26 cellular contexts compared by ENCODE assay signal in the genomic region with DNA sequence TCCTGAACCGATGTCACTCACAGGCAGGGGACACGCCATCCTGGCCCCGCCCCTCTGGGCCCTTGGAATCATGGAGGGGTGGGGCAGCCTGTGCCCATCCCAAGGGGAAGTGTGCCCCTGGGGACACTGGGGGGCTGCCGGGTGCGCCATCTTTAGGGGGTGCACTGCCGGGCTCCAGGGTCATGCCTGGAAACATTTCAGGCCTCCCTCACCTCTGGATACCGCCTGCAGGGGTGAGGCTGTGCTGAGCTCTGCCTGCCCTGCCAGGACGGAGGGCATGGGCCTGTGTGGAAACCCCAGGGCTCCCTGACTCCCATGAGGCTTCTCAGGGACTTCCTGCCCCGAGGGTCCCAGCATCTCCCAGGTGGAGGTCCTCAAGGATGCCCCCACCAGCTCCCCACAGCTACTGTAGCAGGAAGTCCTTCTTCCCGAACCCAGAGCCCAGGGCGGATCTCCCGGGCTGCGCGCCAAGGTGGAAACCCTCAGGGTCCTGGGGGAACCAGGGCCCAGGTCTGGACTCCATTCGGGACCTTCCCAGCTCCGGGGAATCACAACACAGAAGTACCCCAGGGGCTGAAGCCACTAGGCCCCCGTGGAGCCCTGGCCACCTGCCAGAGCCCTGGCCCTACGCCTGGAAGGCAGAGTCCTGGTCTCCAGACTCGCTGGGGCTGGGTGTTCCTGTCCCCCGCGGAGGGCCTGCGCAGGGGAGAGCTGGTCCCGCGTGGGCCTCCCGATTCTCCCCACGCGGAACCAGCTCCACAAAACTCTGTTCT. TPM values are rescaled to one million over a fixed set of nuclear protein-coding genes. Genes with fewer than 3 reads are reported as not detected.
DNase-seq lines count a peak whose midpoint lies in the region; ATAC-seq and TF ChIP-seq lines count a peak whose summit lies in the region.
"Had no signal": no experiment of that assay in that cellular context is flagged by ENCODE, and none has a peak within 500 bp of the region (broad histone marks: within the 10 kb centered on the region; RNA-seq: fewer than 3 reads in every experiment).

No MANE protein-coding gene starts in this region.

- no peak for TF ChIP-seq CTCF in ovary (IDR thresholded peaks at IDR 0.05)

- H3K27me3 ChIP-seq in ovary (no peaks in the 10 kb centered on the region), MG63 (peaks cover 30% of the 10 kb centered on the region)
- H3K27me3 ChIP-seq: ascending aorta, vagina had no signal

- intact Hi-C loops in left cardiac atrium (cut with DNase I) (no loop called here), ovary (cut with DNase I) (no loop called here)

- no peaks in the 10 kb centered on the region for H3K36me3 ChIP-seq in ovary
- no peaks in the 10 kb centered on the region for H3K36me3 ChIP-seq in MG63
- H3K36me3 ChIP-seq: ascending aorta, thoracic aorta, vagina had no signal

- DNase-seq in COR-L47 (lab: John Stamatoyannopoulos, UW): peak; percentile 67
- DNase-seq in NCI-H345 treated with DMSO at 0.1 percent for 48 hours (lab: John Stamatoyannopoulos, UW; ENCODE audit: unreplicated experiment): peak; percentile 32
- peak; percentile 64 for DNase-seq in left cardiac atrium
- peak; percentile 44 to 88 (median 64) for DNase-seq in ovary
- DNase-seq in D341Med (ENCODE audit: low spot score): no peak
- DNase-seq in MG63: no peak
- DNase-seq: activated CD4-positive, alpha-beta T cell treated with anti-CD3 and anti-CD28 coated beads, Interleukin-2, amount 50 U/mL, for 1 hour; CD4-positive, alpha-beta T cell; central memory CD4-positive, alpha-beta T cell; dorsolateral prefrontal cortex; IMR-90; naive thymus-derived CD4-positive, alpha-beta T cell; NCI-H1436; NCI-H510A treated with DMSO at 0.1 percent for 48 hours; stimulated activated CD4-positive, alpha-beta T cell treated with anti-CD3 and anti-CD28 coated beads, Interleukin-4, amount 100 ng/mL, for 4 hours; stimulated activated naive CD4-positive, alpha-beta T cell had no signal

- no peak for TF ChIP-seq EP300 in ovary (IDR thresholded peaks at IDR 0.05)

- H3K4me1 ChIP-seq in ovary (ENCODE audit: insufficient read depth): no peaks in the 10 kb centered on the region
- H3K4me1 ChIP-seq: ascending aorta had no signal

- TF ChIP-seq POLR2A in ovary (IDR thresholded peaks at IDR 0.05): no peak

- WGBS in ovary, 3 donors: 41 to 45% (median 43%) methylated on average over 27 of the region's 27 CpGs

- no peak overlapping the region for H3K27ac ChIP-seq in ovary
- H3K27ac ChIP-seq: ascending aorta, dorsolateral prefrontal cortex, SK-N-MC, thoracic aorta, vagina, VCaP had no signal

- H3K9me3 ChIP-seq in ovary: no peaks in the 10 kb centered on the region
- no peaks in the 10 kb centered on the region for H3K9me3 ChIP-seq in MG63
- H3K9me3 ChIP-seq: ascending aorta, thoracic aorta, vagina had no signal

- no peak overlapping the region for H3K4me3 ChIP-seq in ovary
- H3K4me3 ChIP-seq in MG63: no peak overlapping the region
- H3K4me3 ChIP-seq: ascending aorta, dorsolateral prefrontal cortex, SK-N-MC, thoracic aorta, vagina had no signal

- ATAC-seq in left cardiac atrium: peak; percentile 26 to 50
- no peak for ATAC-seq in HG02870 (IDR thresholded peaks at IDR 0.05; ENCODE audit: unreplicated experiment)
- ATAC-seq: naive thymus-derived CD4-positive, alpha-beta T cell had no signal

RNA-seq across cellular contexts. Expression of a gene that starts 15.6 kb away (rescaled TPM):
- total RNA-seq in left cardiac atrium: under 1 TPM; 0.06 to 0.31 TPM
- 1 to 10 TPM in 3 of 7 donors, under 1 TPM in 3, not detected in 1; 0.15 to 2.9 (median 0.77) TPM for total RNA-seq in ovary
- polyA plus RNA-seq in ovary: under 1 TPM in 1 of 2 donors, not detected in 1; 0.06 TPM
- not detected in 2 replicates for total RNA-seq in MG63 (2014; rRNA removed; shearing (Covaris generic); ENCODE audit: low replicate concordance)
- total RNA-seq: activated T-helper 1 cell treated with anti-CD3 and anti-CD28 coated beads, Interleukin-12 subunit alpha, Interleukin-12 subunit beta, Interleukin-2, Interleukin-4 antibody, amounts not matched to agents 30 ng/mL and 10 ng/mL and 1 ng/mL, durations not matched to agents 14 hours and 24 hours and 36 hours; ascending aorta; CD4-positive, alpha-beta T cell; fibroblast of lung; IMR-90; mesenteric fat pad; naive thymus-derived CD4-positive, alpha-beta T cell; omental fat pad; thoracic aorta had no signal
- polyA plus RNA-seq: fibroblast of lung; IMR-90; naive thymus-derived CD4-positive, alpha-beta T cell had no signal

RNA-seq across cellular contexts. Expression of a gene that starts 52.5 kb away (rescaled TPM):
- total RNA-seq in left cardiac atrium (not detected), ovary (under 1 TPM in 3 of 7 donors, not detected in 4; 0.17 to 0.54 (median 0.33) TPM)
- polyA plus RNA-seq in ovary: under 1 TPM in 1 of 2 donors, not detected in 1; 0.10 TPM
- not detected in 2 replicates for total RNA-seq in MG63 (2014; rRNA removed; shearing (Covaris generic); ENCODE audit: low replicate concordance)
- total RNA-seq: activated T-helper 1 cell treated with anti-CD3 and anti-CD28 coated beads, Interleukin-12 subunit alpha, Interleukin-12 subunit beta, Interleukin-2, Interleukin-4 antibody, amounts not matched to agents 30 ng/mL and 10 ng/mL and 1 ng/mL, durations not matched to agents 14 hours and 24 hours and 36 hours; ascending aorta; fibroblast of lung; IMR-90; mesenteric fat pad; omental fat pad; thoracic aorta; vagina had no signal
- polyA plus RNA-seq: fibroblast of lung; IMR-90; naive thymus-derived CD4-positive, alpha-beta T cell had no signal

Comparison
In these comparisons a context has a peak if more than half of its experiments do, and no peak if none do; other contexts are left out.
1. DNase-seq: peak in COR-L47 (single experiment), NCI-H345 treated with DMSO at 0.1 percent for 48 hours (single experiment), left cardiac atrium (single experiment) and ovary (5 of 5); none in D341Med (single experiment) and MG63 (single experiment).